Comparison of ENCODE assay signal across 1 cellular context in the genomic region with DNA sequence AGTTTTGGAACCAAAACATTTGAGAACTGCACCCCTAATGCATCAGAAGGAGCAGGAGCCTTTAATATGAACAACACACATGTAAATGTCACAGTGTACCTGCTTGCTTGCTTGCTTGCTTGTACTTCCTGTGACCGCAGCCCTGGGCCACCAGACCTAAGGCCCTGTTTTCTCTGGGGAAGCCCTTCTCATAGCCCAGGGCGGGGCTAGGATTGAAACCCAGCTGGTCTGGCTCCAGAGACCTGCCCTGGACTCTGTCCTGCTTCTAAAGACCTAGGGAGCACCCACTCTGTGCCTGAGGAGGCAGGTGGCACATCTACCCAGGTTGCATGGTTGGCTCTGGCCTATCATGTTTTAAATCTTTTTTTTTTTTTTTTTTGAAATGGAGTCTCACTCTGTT.
TF ChIP-seq lines count a peak whose summit lies in the region.

No MANE protein-coding gene starts in this region.

TF ChIP-seq in GM12878, 131 proteins besides CTCF, POLR2A, EP300 and RAD21 (continued from another document):
- TF ChIP-seq, protein P1, sequence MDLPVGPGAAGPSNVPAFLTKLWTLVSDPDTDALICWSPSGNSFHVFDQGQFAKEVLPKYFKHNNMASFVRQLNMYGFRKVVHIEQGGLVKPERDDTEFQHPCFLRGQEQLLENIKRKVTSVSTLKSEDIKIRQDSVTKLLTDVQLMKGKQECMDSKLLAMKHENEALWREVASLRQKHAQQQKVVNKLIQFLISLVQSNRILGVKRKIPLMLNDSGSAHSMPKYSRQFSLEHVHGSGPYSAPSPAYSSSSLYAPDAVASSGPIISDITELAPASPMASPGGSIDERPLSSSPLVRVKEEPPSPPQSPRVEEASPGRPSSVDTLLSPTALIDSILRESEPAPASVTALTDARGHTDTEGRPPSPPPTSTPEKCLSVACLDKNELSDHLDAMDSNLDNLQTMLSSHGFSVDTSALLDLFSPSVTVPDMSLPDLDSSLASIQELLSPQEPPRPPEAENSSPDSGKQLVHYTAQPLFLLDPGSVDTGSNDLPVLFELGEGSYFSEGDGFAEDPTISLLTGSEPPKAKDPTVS (IDR thresholded peaks at IDR 0.05; ENCODE audit: low read depth, low read length), result no peak
- TF ChIP-seq ZNF622 (IDR thresholded peaks at IDR 0.05) (no peak), NR2C1 (IDR thresholded peaks at IDR 0.05) (no peak)
